Comparison of ENCODE assay signal across 25 cellular contexts in genomic region chr15:27685638-27686037, GRCh38.
DNase-seq lines count a peak whose midpoint lies in the region; ATAC-seq, FAIRE-seq and TF ChIP-seq lines count a peak whose summit lies in the region.
"Had no signal": no experiment of that assay in that cellular context is flagged by ENCODE, and none has a peak within 500 bp of the region (broad histone marks: within the 10 kb centered on the region; RNA-seq: fewer than 3 reads in every experiment).

No MANE protein-coding gene starts in this region.

- no peaks in the 10 kb centered on the region for H3K79me1 ChIP-seq in mesendoderm (ENCODE audit: low read length)

- TF ChIP-seq EP300 in A549 (IDR thresholded peaks at IDR 0.05) = no peak

- no peak overlapping the region for H3K4me3 ChIP-seq in A549
- H3K4me3 ChIP-seq in astrocyte (ENCODE audit: insufficient read depth, low read depth, low read length) = no peak overlapping the region
- H3K4me3 ChIP-seq in mesendoderm (ENCODE audit: low read length) = no peak overlapping the region
- no peak overlapping the region for H3K4me3 ChIP-seq in smooth muscle cell
- no peak overlapping the region for H3K4me3 ChIP-seq in hepatocyte
- H3K4me3 ChIP-seq: BLaER1 treated with 17β-estradiol and CSF1 and Interleukin-3, amounts not matched to agents 10 nM and 100 nM; GM12878; GM23248 had no signal

- H3K4me3 Mint-ChIP-seq in astrocyte (ENCODE audit: unreplicated experiment) = no peak overlapping the region
- H3K4me3 Mint-ChIP-seq: CD14-positive monocyte; CD4-positive, alpha-beta T cell; CD8-positive, alpha-beta memory T cell; H9 had no signal

- no peaks in the 10 kb centered on the region for H3K27me3 ChIP-seq in astrocyte (ENCODE audit: insufficient read depth, low read length)
- H3K27me3 ChIP-seq in mesendoderm (ENCODE audit: insufficient read depth, low read length, poor library complexity) = no peaks in the 10 kb centered on the region
- no peaks in the 10 kb centered on the region for H3K27me3 ChIP-seq in smooth muscle cell (ENCODE audit: low read depth)
- no peaks in the 10 kb centered on the region for H3K27me3 ChIP-seq in hepatocyte
- H3K27me3 ChIP-seq: BE2C; BLaER1 treated with 17β-estradiol and CSF1 and Interleukin-3, amounts not matched to agents 10 nM and 100 nM had no signal

- no peak for TF ChIP-seq POLR2A in A549 (IDR thresholded peaks at IDR 0.05; ENCODE audit: low read length)

- H3K4me1 ChIP-seq in A549 (peaks cover 9% of the 10 kb centered on the region; the same call in 1 of the 3 replicates), astrocyte (ENCODE audit: insufficient read depth, low read length) (peaks cover 13% of the 10 kb centered on the region), mesendoderm (ENCODE audit: control insufficient read depth, low read depth, low read length) (no peaks in the 10 kb centered on the region), smooth muscle cell (ENCODE audit: low read depth) (peaks cover 4% of the 10 kb centered on the region), hepatocyte (ENCODE audit: insufficient read depth) (peaks cover 6% of the 10 kb centered on the region)
- H3K4me1 ChIP-seq: BE2C; BLaER1 treated with 17β-estradiol and CSF1 and Interleukin-3, amounts not matched to agents 10 nM and 100 nM had no signal

- no peak overlapping the region for H3K56ac ChIP-seq in mesendoderm (ENCODE audit: low read length)

- POLR2A ChIA-PET in A549 (lab: Yijun Ruan, JAX) = no interaction called here

- H3K27me3 Mint-ChIP-seq in astrocyte (ENCODE audit: low read depth, unreplicated experiment) = no peaks in the 10 kb centered on the region
- H3K27me3 Mint-ChIP-seq: CD4-positive, alpha-beta T cell; CD8-positive, alpha-beta memory T cell had no signal

- H3K36me3 ChIP-seq in astrocyte (ENCODE audit: insufficient read depth, low read length) = no peaks in the 10 kb centered on the region
- no peaks in the 10 kb centered on the region for H3K36me3 ChIP-seq in mesendoderm (ENCODE audit: control insufficient read depth, insufficient read depth, low read length)
- H3K36me3 ChIP-seq in smooth muscle cell (ENCODE audit: low read depth) = no peaks in the 10 kb centered on the region
- H3K36me3 ChIP-seq in hepatocyte (replicated peaks; ENCODE audit: insufficient read depth, low read depth) = no peaks in the 10 kb centered on the region
- H3K36me3 ChIP-seq: BE2C; BLaER1 treated with 17β-estradiol and CSF1 and Interleukin-3, amounts not matched to agents 10 nM and 100 nM had no signal

- no peak for TF ChIP-seq RAD21 in A549 (conservative IDR thresholded peaks at IDR 0.05 in 1 of 2, IDR thresholded peaks at IDR 0.05 in 1 of 2)

- peak overlapping the region; percentile 92 for H3K4ac ChIP-seq in mesendoderm (ENCODE audit: low read depth, low read length)

- peak overlapping the region; percentile 98 for H3K27ac Mint-ChIP-seq in astrocyte (ENCODE audit: unreplicated experiment)
- H3K27ac Mint-ChIP-seq: CD14-positive monocyte; CD4-positive, alpha-beta T cell; CD8-positive, alpha-beta memory T cell; H9 had no signal

- no peaks in the 10 kb centered on the region for H3K9me2 ChIP-seq in hepatocyte (replicated peaks; ENCODE audit: insufficient read depth)

- no peak overlapping the region for H2AFZ ChIP-seq in astrocyte (ENCODE audit: low read depth, low read length)
- H2AFZ ChIP-seq in smooth muscle cell (ENCODE audit: low read depth) = no peak overlapping the region
- H2AFZ ChIP-seq in hepatocyte = no peak overlapping the region
- H2AFZ ChIP-seq: GM23248 had no signal

- H3K18ac ChIP-seq in mesendoderm (ENCODE audit: low read length) = peak overlapping the region; percentile 52

- H3K9me3 ChIP-seq in A549 (no peaks in the 10 kb centered on the region), astrocyte (ENCODE audit: insufficient read depth, low read depth, low read length) (no peaks in the 10 kb centered on the region), smooth muscle cell (replicated peaks; ENCODE audit: low read depth) (no peaks in the 10 kb centered on the region), hepatocyte (ENCODE audit: low read depth) (no peaks in the 10 kb centered on the region)
- H3K9me3 ChIP-seq: BE2C; BLaER1 treated with 17β-estradiol and CSF1 and Interleukin-3, amounts not matched to agents 10 nM and 100 nM had no signal

- H2BK15ac ChIP-seq in mesendoderm (replicated peaks; ENCODE audit: low read depth) = no peak overlapping the region

- no peak overlapping the region for H3K23ac ChIP-seq in mesendoderm (ENCODE audit: low read length)

- no peak overlapping the region for H4K5ac ChIP-seq in mesendoderm (ENCODE audit: low read length)

- no peaks in the 10 kb centered on the region for H4K20me1 ChIP-seq in astrocyte (ENCODE audit: insufficient read depth, low read length)
- H4K20me1 ChIP-seq in smooth muscle cell (ENCODE audit: low read depth) = no peaks in the 10 kb centered on the region
- no peaks in the 10 kb centered on the region for H4K20me1 ChIP-seq in hepatocyte (ENCODE audit: insufficient read depth, poor library complexity, severe bottlenecking)
- H4K20me1 ChIP-seq: BLaER1 treated with 17β-estradiol and CSF1 and Interleukin-3, amounts not matched to agents 10 nM and 100 nM had no signal

- H3K27ac ChIP-seq in A549 (peak overlapping the region; percentile 30 to 49; a peak in 4 of 6 replicates), astrocyte (ENCODE audit: low read depth, low read length) (peak overlapping the region; percentile 62), mesendoderm (ENCODE audit: low read depth, low read length) (no peak overlapping the region), smooth muscle cell (ENCODE audit: low read depth) (peak overlapping the region; percentile 67), hepatocyte (no peak overlapping the region)
- H3K27ac ChIP-seq: 22Rv1; BLaER1 treated with 17β-estradiol and CSF1 and Interleukin-3, amounts not matched to agents 10 nM and 100 nM; GM23248 had no signal

- no peaks in the 10 kb centered on the region for H3K79me2 ChIP-seq in astrocyte (ENCODE audit: insufficient read depth, low read length)
- H3K79me2 ChIP-seq in mesendoderm (ENCODE audit: control insufficient read depth, insufficient read depth, low read length) = no peaks in the 10 kb centered on the region
- H3K79me2 ChIP-seq in smooth muscle cell (ENCODE audit: low read depth) = no peaks in the 10 kb centered on the region
- H3K79me2 ChIP-seq in hepatocyte = no peaks in the 10 kb centered on the region

- FAIRE-seq in A549 (lab: Jason Lieb, UNC) = no peak
- FAIRE-seq in astrocyte (lab: Jason Lieb, UNC) = no peak
- FAIRE-seq: A204.1, D721Med, GM12878, GM19239 had no signal

- no peak for TF ChIP-seq CTCF in A549 (IDR thresholded peaks at IDR 0.05)
- TF ChIP-seq CTCF in astrocyte (IDR thresholded peaks at IDR 0.05; ENCODE audit: insufficient read depth, low read depth, low read length) = no peak
- no peak for TF ChIP-seq CTCF in smooth muscle cell (IDR thresholded peaks at IDR 0.05; ENCODE audit: borderline replicate concordance, insufficient read depth, poor library complexity, severe bottlenecking)
- no peak for TF ChIP-seq CTCF in hepatocyte (IDR thresholded peaks at IDR 0.05; ENCODE audit: poor library complexity)

- no peak overlapping the region for H3K4me2 ChIP-seq in A549
- no peak overlapping the region for H3K4me2 ChIP-seq in astrocyte (ENCODE audit: low read length)
- no peak overlapping the region for H3K4me2 ChIP-seq in mesendoderm (ENCODE audit: low read length)
- H3K4me2 ChIP-seq in smooth muscle cell = no peak overlapping the region
- H3K4me2 ChIP-seq in hepatocyte = no peak overlapping the region
- H3K4me2 ChIP-seq: BLaER1 treated with 17β-estradiol and CSF1 and Interleukin-3, amounts not matched to agents 10 nM and 100 nM had no signal

- H3F3A ChIP-seq in smooth muscle cell (ENCODE audit: low read depth) = no peaks in the 10 kb centered on the region

- peaks cover 26% of the 10 kb centered on the region for H3K4me1 Mint-ChIP-seq in astrocyte (ENCODE audit: low read depth, unreplicated experiment)
- H3K4me1 Mint-ChIP-seq: CD14-positive monocyte; CD8-positive, alpha-beta memory T cell had no signal

- WGBS in A549 (ENCODE audit: missing lambda C conversion rate) = 39% methylated on average over 6 of the region's 6 CpGs
- no CpG with 5 or more reads among the region's 6 CpGs for whole genome bisulfite sequencing in mesendoderm (ENCODE audit: extremely low coverage, insufficient coverage, low lambda C conversion rate)
- 94% methylated on average over 6 of the region's 6 CpGs for WGBS in smooth muscle cell (ENCODE audit: low lambda C conversion rate)
- 92% methylated on average over 6 of the region's 6 CpGs for WGBS in hepatocyte (ENCODE audit: low lambda C conversion rate, missing lambda C conversion rate)

- no peak overlapping the region for H2BK5ac ChIP-seq in mesendoderm (ENCODE audit: low read length)

- H3K36me3 Mint-ChIP-seq in astrocyte (ENCODE audit: low read depth, unreplicated experiment) = peaks cover under 1% of the 10 kb centered on the region
- H3K36me3 Mint-ChIP-seq: CD14-positive monocyte; CD8-positive, alpha-beta memory T cell had no signal

- H2BK120ac ChIP-seq in mesendoderm (ENCODE audit: low read depth, low read length) = no peak overlapping the region

- H4K8ac ChIP-seq in mesendoderm (ENCODE audit: low read depth, low read length) = no peak overlapping the region

- H2AK5ac ChIP-seq in mesendoderm (ENCODE audit: low read length) = no peak overlapping the region

- ATAC-seq in A549 = no peak
- ATAC-seq: GM12878, HCT116 had no signal

- CTCF ChIA-PET in A549 (lab: Yijun Ruan, JAX) = interaction anchor here (0.7 to 1.0 kb wide), 2 partner anchors 12 to 19 kb away, joined by 3 read pairs; no protein-coding TSS in a partner anchor

- peaks cover 4% of the 10 kb centered on the region for H3K9me3 Mint-ChIP-seq in astrocyte (ENCODE audit: unreplicated experiment)
- H3K9me3 Mint-ChIP-seq: CD4-positive, alpha-beta T cell; H9 had no signal

- no peak for DNase-seq in A549 (ENCODE audit: low read depth in 1 of 2, low spot score in 1 of 2)
- no peak for DNase-seq in astrocyte (ENCODE audit: low read depth)
- no peak for DNase-seq in mesendoderm
- no peak for DNase-seq in smooth muscle cell (lab: John Stamatoyannopoulos, UW; ENCODE audit: unreplicated experiment)
- no peak for DNase-seq in activated gamma-delta T cell treated with Interleukin-2 at 50 U/mL for 16 hours
- DNase-seq in hepatocyte (ENCODE audit: low spot score) = no peak
- no peak for DNase-seq in SKM-1 treated with dmso at 0.1 percent for 144 hours (lab: John Stamatoyannopoulos, UW; ENCODE audit: unreplicated experiment)
- DNase-seq: AML-193; BE2C; CD4-positive, alpha-beta T cell; CD8-positive, alpha-beta memory T cell; DMS 273 treated with DMSO at 0.1 percent for 48 hours; DMS79; EL; GDM1; H9 had no signal

- H3K9ac ChIP-seq in astrocyte (ENCODE audit: low read length) (no peak overlapping the region), mesendoderm (ENCODE audit: low read length) (no peak overlapping the region), smooth muscle cell (ENCODE audit: low read depth) (peak overlapping the region; percentile 1)
- H3K9ac ChIP-seq: BLaER1 treated with 17β-estradiol and CSF1 and Interleukin-3, amounts not matched to agents 10 nM and 100 nM; GM23248 had no signal

TF ChIP-seq in A549, 52 proteins besides CTCF, POLR2A, EP300 and RAD21 (continues in another document):
- TF ChIP-seq HOXB5 (CRISPR knock-in tag; IDR thresholded peaks at IDR 0.05) (no peak), SMC3 (IDR thresholded peaks at IDR 0.05) (no peak), NR3C1 (IDR thresholded peaks at IDR 0.05) (no peak)

Comparison
In these comparisons a context has a peak if more than half of its experiments do, and no peak if none do; other contexts are left out.
1. H3K27ac ChIP-seq: peak in A549 (2 of 2), astrocyte (single experiment) and smooth muscle cell (single experiment); none in mesendoderm (single experiment) and hepatocyte (single experiment).